In genomic region chr18:21550510-21550970, GRCh38 we compare ENCODE assay signal across 1 cellular context.
A peak's percentile ranks its signal among the peaks of the same experiment; 100 is the strongest.
TF ChIP-seq lines count a peak whose summit lies in the region.

No MANE protein-coding gene starts in this region.

TF ChIP-seq in HepG2, 621 proteins besides CTCF, POLR2A, EP300 and RAD21 (continued from another document and continues in another):
- peak; percentile 72; the same call in 1 of the 2 replicates for TF ChIP-seq ZSCAN5A (CRISPR knock-in tag; IDR thresholded peaks at IDR 0.05; ENCODE audit: borderline replicate concordance)
- TF ChIP-seq THRA (CRISPR knock-in tag; IDR thresholded peaks at IDR 0.05; ENCODE audit: borderline replicate concordance) = peak; percentile 71
- TF ChIP-seq MEF2D (CRISPR knock-in tag; IDR thresholded peaks at IDR 0.05) = peak; percentile 64
- TF ChIP-seq CREM (IDR thresholded peaks at IDR 0.05) = peak; percentile 73; the same call in 1 of the 2 replicates
- no peak for TF ChIP-seq CREM (CRISPR knock-in tag; IDR thresholded peaks at IDR 0.05)
- no peak for TF ChIP-seq FUBP1 (CRISPR knock-in tag; IDR thresholded peaks at IDR 0.05; ENCODE audit: borderline replicate concordance)
- no peak for TF ChIP-seq ZNF263 (CRISPR knock-in tag; IDR thresholded peaks at IDR 0.05)
- peak; percentile 73 for TF ChIP-seq NR2C2 (CRISPR knock-in tag; IDR thresholded peaks at IDR 0.05; ENCODE audit: borderline replicate concordance)
- TF ChIP-seq AGO2 (optimal IDR thresholded peaks at IDR 0.05; ENCODE audit: low read depth, low read length) = no peak
- TF ChIP-seq ZNF574 (CRISPR knock-in tag; IDR thresholded peaks at IDR 0.05) = peak; percentile 40; the same call in 1 of the 2 replicates
- TF ChIP-seq CEBPG (CRISPR knock-in tag; IDR thresholded peaks at IDR 0.05) = peak; percentile 68; the same call in 1 of the 2 replicates
- peak; percentile 88 for TF ChIP-seq FOXJ3 (CRISPR knock-in tag; IDR thresholded peaks at IDR 0.05; ENCODE audit: borderline replicate concordance)
- no peak for TF ChIP-seq CBX1 (IDR thresholded peaks at IDR 0.05; ENCODE audit: low read depth)
- no peak for TF ChIP-seq HNF1B (CRISPR knock-in tag; IDR thresholded peaks at IDR 0.05)
- peak; percentile 76; the same call in 1 of the 2 replicates for TF ChIP-seq HNF4G (IDR thresholded peaks at IDR 0.05; ENCODE audit: borderline replicate concordance, low read depth, low read length)
- TF ChIP-seq HNF4G (CRISPR knock-in tag; IDR thresholded peaks at IDR 0.05; ENCODE audit: borderline replicate concordance, low read depth) = peak; percentile 47; the same call in 1 of the 2 replicates
- TF ChIP-seq ZNF138 (CRISPR knock-in tag; IDR thresholded peaks at IDR 0.05; ENCODE audit: low read depth) = no peak
- no peak for TF ChIP-seq U2AF1 (optimal IDR thresholded peaks at IDR 0.05; ENCODE audit: low read depth, low read length)
- 0 out of 2 replicates have a peak, but pooled peaks have one; percentile 37 for TF ChIP-seq ZNF441 (CRISPR knock-in tag; IDR thresholded peaks at IDR 0.05; ENCODE audit: borderline replicate concordance)
- 0 out of 2 replicates have a peak, but pooled peaks have one; percentile 39 for TF ChIP-seq TOE1 (CRISPR knock-in tag; IDR thresholded peaks at IDR 0.05)
- peak; percentile 80 for TF ChIP-seq TEAD3 (CRISPR knock-in tag; optimal IDR thresholded peaks at IDR 0.05; ENCODE audit: borderline replicate concordance)
- peak; percentile 60; the same call in 1 of the 2 replicates for TF ChIP-seq HDAC1 (CRISPR knock-in tag; IDR thresholded peaks at IDR 0.05)
- TF ChIP-seq MIER2 (CRISPR knock-in tag; IDR thresholded peaks at IDR 0.05) = 0 out of 2 replicates have a peak, but pooled peaks have one; percentile 45
- peak; percentile 40; the same call in 1 of the 2 replicates for TF ChIP-seq MYPOP (CRISPR knock-in tag; IDR thresholded peaks at IDR 0.05)
- TF ChIP-seq BCL3 (CRISPR knock-in tag; IDR thresholded peaks at IDR 0.05) = no peak
- no peak for TF ChIP-seq ZNF800 (CRISPR knock-in tag; IDR thresholded peaks at IDR 0.05)
- peak; percentile 55; the same call in 1 of the 2 replicates for TF ChIP-seq ATF2 (CRISPR knock-in tag; IDR thresholded peaks at IDR 0.05)
- peak; percentile 94 for TF ChIP-seq ARID3A (IDR thresholded peaks at IDR 0.05; ENCODE audit: low read depth, low read length)
- no peak for TF ChIP-seq ZNF569 (CRISPR knock-in tag; IDR thresholded peaks at IDR 0.05; ENCODE audit: borderline replicate concordance)
- TF ChIP-seq NONO (IDR thresholded peaks at IDR 0.05) = no peak
- TF ChIP-seq NONO (CRISPR knock-in tag; conservative IDR thresholded peaks at IDR 0.05) = peak; percentile 53
- TF ChIP-seq ZNF850 (CRISPR knock-in tag; conservative IDR thresholded peaks at IDR 0.05) = no peak
- TF ChIP-seq NCOA2 (CRISPR knock-in tag; IDR thresholded peaks at IDR 0.05) = peak; percentile 87
- peak; percentile 97 for TF ChIP-seq SOX5 (CRISPR knock-in tag; IDR thresholded peaks at IDR 0.05; ENCODE audit: borderline replicate concordance)
- no peak for TF ChIP-seq DMTF1 (CRISPR knock-in tag; IDR thresholded peaks at IDR 0.05)
- TF ChIP-seq SMC3 (IDR thresholded peaks at IDR 0.05; ENCODE audit: low read length) = no peak
